Comparison of ENCODE assay signal across 16 cellular contexts in the genomic region with DNA sequence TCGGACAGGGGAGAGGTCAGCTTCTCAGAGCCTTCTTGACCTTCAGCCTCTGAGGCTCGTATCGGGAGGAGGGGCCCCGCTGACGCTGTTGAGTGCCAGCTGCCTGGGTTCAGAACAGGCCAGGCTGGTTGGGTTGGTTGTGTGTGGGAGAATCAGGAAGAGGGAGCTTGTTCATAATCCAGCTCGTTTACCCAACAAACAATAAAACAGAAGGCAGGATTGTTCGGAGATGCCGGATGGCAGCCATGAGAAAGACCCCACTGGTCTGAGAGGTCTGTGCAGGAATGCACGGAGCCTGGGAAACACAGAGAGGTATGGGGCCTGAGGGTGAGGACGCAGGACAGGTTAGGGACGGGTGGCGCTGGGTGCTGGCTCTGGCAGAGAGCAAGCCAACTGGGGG. TPM values are rescaled to one million over a fixed set of nuclear protein-coding genes. Genes with fewer than 3 reads are reported as not detected.
DNase-seq lines count a peak whose midpoint lies in the region; ATAC-seq, FAIRE-seq and TF ChIP-seq lines count a peak whose summit lies in the region.
"Had no signal": no experiment of that assay in that cellular context is flagged by ENCODE, and none has a peak within 500 bp of the region (broad histone marks: within the 10 kb centered on the region; RNA-seq: fewer than 3 reads in every experiment).

No MANE protein-coding gene starts in this region.

- peak overlapping the region; percentile 49 to 81 (median 78) for H3K27ac ChIP-seq in pancreas
- H3K27ac ChIP-seq: GM23248, left ventricle myocardium inferior, parathyroid adenoma had no signal

- peaks cover 0 to 17% (median 9%) of the 10 kb centered on the region in 3 donors for H3K4me1 ChIP-seq in pancreas
- H3K4me1 ChIP-seq: left ventricle myocardium inferior, parathyroid adenoma had no signal

- CTCF ChIA-PET in Calu3 (lab: Charles Lee), result interaction anchor here (0.7 to 1.7 kb wide), 5 partner anchors 15 to 165 kb away, joined by 3 to 12 read pairs (median 4); a partner anchor contains a TSS

- no peaks in the 10 kb centered on the region for H3K9me3 Mint-ChIP-seq in Calu3 (ENCODE audit: low read depth, unreplicated experiment)
- H3K9me3 Mint-ChIP-seq in activated T-helper 17 cell treated with anti-CD3 and anti-CD28 coated beads, Interleukin-2, amount 50 U/mL, for 72 hours, result no peaks in the 10 kb centered on the region
- H3K9me3 Mint-ChIP-seq in naive thymus-derived CD8-positive, alpha-beta T cell, result peaks cover 3 to 8% (median 5%) of the 10 kb centered on the region in 9 donors

- FAIRE-seq in pancreas (lab: Jason Lieb, UNC), result no peak

- ATAC-seq in pancreas (peak; percentile 86 to 92 (median 92)), GM21737 (IDR thresholded peaks at IDR 0.05; ENCODE audit: unreplicated experiment) (no peak)
- no peak for ATAC-seq in activated T-helper 17 cell treated with anti-CD3 and anti-CD28 coated beads, Interleukin-2, amount 50 U/mL, for 72 hours (replicated peaks)
- ATAC-seq in naive thymus-derived CD8-positive, alpha-beta T cell, result no peak
- ATAC-seq: activated CD4-positive, alpha-beta T cell treated with anti-CD3 and anti-CD28 coated beads for 36 hours had no signal

- H3K36me3 Mint-ChIP-seq in Calu3 (ENCODE audit: insufficient read depth, unreplicated experiment), result peaks cover 34% of the 10 kb centered on the region
- no peaks in the 10 kb centered on the region for H3K36me3 Mint-ChIP-seq in activated T-helper 17 cell treated with anti-CD3 and anti-CD28 coated beads, Interleukin-2, amount 50 U/mL, for 72 hours (ENCODE audit: low read depth)
- no peaks in the 10 kb centered on the region for H3K36me3 Mint-ChIP-seq in naive thymus-derived CD8-positive, alpha-beta T cell

- intact Hi-C loops in Calu3 (cut with micrococcal nuclease; ENCODE audit: unreplicated experiment) (loop anchor here (1.0 kb wide), 2 partner anchors 15 to 31 kb away; no protein-coding TSS in a partner anchor), pancreas (cut with DNase I) (no loop called here)

- POLR2A ChIA-PET in naive thymus-derived CD8-positive, alpha-beta T cell (lab: Charles Lee), result interaction anchor here (0.6 kb wide), 1 partner anchor 24 kb away, joined by 4 read pairs; no protein-coding TSS in a partner anchor

- no peaks in the 10 kb centered on the region for H3K36me3 ChIP-seq in pancreas
- H3K36me3 ChIP-seq: left ventricle myocardium inferior had no signal

- H3K4me3 ChIP-seq in pancreas, result peak overlapping the region in 2 of 4 donors; percentile 1 to 17
- H3K4me3 ChIP-seq: GM23248, left ventricle myocardium inferior had no signal

- no peaks in the 10 kb centered on the region for H3K27me3 Mint-ChIP-seq in Calu3 (ENCODE audit: unreplicated experiment)
- peaks cover 6% of the 10 kb centered on the region for H3K27me3 Mint-ChIP-seq in activated T-helper 17 cell treated with anti-CD3 and anti-CD28 coated beads, Interleukin-2, amount 50 U/mL, for 72 hours
- H3K27me3 Mint-ChIP-seq in naive thymus-derived CD8-positive, alpha-beta T cell, result peaks cover 5 to 21% (median 10%) of the 10 kb centered on the region in 5 donors

- peak overlapping the region; percentile 88 for H3K27ac Mint-ChIP-seq in Calu3 (ENCODE audit: unreplicated experiment)
- no peak overlapping the region for H3K27ac Mint-ChIP-seq in activated T-helper 17 cell treated with anti-CD3 and anti-CD28 coated beads, Interleukin-2, amount 50 U/mL, for 72 hours
- H3K27ac Mint-ChIP-seq in naive thymus-derived CD8-positive, alpha-beta T cell, result no peak overlapping the region
- H3K27ac Mint-ChIP-seq: activated CD4-positive, alpha-beta T cell treated with anti-CD3 and anti-CD28 coated beads for 36 hours had no signal

- BruUV-seq in Calu3 (replicated peaks; lab: Mats Ljungman, UMichigan), result no TSS peak

- H3K9me3 ChIP-seq in pancreas, result no peaks in the 10 kb centered on the region

- H3K4me3 Mint-ChIP-seq in Calu3 (ENCODE audit: low read depth, unreplicated experiment), result peak overlapping the region; percentile 70
- no peak overlapping the region for H3K4me3 Mint-ChIP-seq in activated T-helper 17 cell treated with anti-CD3 and anti-CD28 coated beads, Interleukin-2, amount 50 U/mL, for 72 hours
- no peak overlapping the region for H3K4me3 Mint-ChIP-seq in naive thymus-derived CD8-positive, alpha-beta T cell
- H3K4me3 Mint-ChIP-seq: activated CD4-positive, alpha-beta T cell treated with anti-CD3 and anti-CD28 coated beads for 36 hours had no signal

- 10 to 13% methylated on average over 12 of the region's 12 CpGs for WGBS in pancreas, 2 donors

- TF ChIP-seq CTCF in Calu3 (IDR thresholded peaks at IDR 0.05; ENCODE audit: unreplicated experiment) (no peak), pancreas (IDR thresholded peaks at IDR 0.05) (no peak)

- no peaks in the 10 kb centered on the region for H3K27me3 ChIP-seq in pancreas

- DNase-seq in Calu3, result peak; percentile 95
- DNase-seq in NCI-H526 (lab: John Stamatoyannopoulos, UW), result peak; percentile 12 to 71
- DNase-seq in islet precursor cell, result peak; percentile 91
- DNase-seq in pancreas, result peak; percentile 81 to 92 (median 86)
- no peak for DNase-seq in AG08395 (ENCODE audit: low spot score)
- DNase-seq in naive thymus-derived CD8-positive, alpha-beta T cell, result no peak
- DNase-seq: activated CD4-positive, alpha-beta T cell treated with anti-CD3 and anti-CD28 coated beads for 36 hours; activated T-cell treated with anti-CD3 and anti-CD28 coated beads, Interleukin-2, amount 50 U/mL, for 48 hours; GM23248; left ventricle myocardium inferior; NCI-H2107; stimulated activated CD8-positive, alpha-beta memory T cell treated with anti-CD3 and anti-CD28 coated beads, Interleukin-4, amount 100 ng/mL, for 48 hours had no signal

- H3K4me1 Mint-ChIP-seq in Calu3 (ENCODE audit: low read depth, unreplicated experiment), result peaks cover 58% of the 10 kb centered on the region
- no peaks in the 10 kb centered on the region for H3K4me1 Mint-ChIP-seq in activated T-helper 17 cell treated with anti-CD3 and anti-CD28 coated beads, Interleukin-2, amount 50 U/mL, for 72 hours
- no peaks in the 10 kb centered on the region for H3K4me1 Mint-ChIP-seq in naive thymus-derived CD8-positive, alpha-beta T cell
- H3K4me1 Mint-ChIP-seq: activated CD4-positive, alpha-beta T cell treated with anti-CD3 and anti-CD28 coated beads for 36 hours had no signal

RNA-seq across cellular contexts. Expression of a gene that starts 31.6 kb away (rescaled TPM):
- total RNA-seq in Calu3 (2022) (109 and 118 TPM in 2 replicates), pancreas (10 to 100 TPM; 25.9 to 44.9 (median 33.7) TPM)
- polyA plus RNA-seq in pancreas, result 10 to 100 TPM in 1 of 2 donors, 1 to 10 TPM in 1; 8.4 to 25.7 TPM
- total RNA-seq in activated T-helper 17 cell treated with anti-CD3 and anti-CD28 coated beads, Interleukin-2, amount 50 U/mL, for 72 hours, result not detected
- not detected for total RNA-seq in naive thymus-derived CD8-positive, alpha-beta T cell
- polyA plus RNA-seq in naive thymus-derived CD8-positive, alpha-beta T cell, result not detected
- total RNA-seq: activated CD4-positive, alpha-beta T cell treated with anti-CD3 and anti-CD28 coated beads for 36 hours; T-helper 1 cell treated with Interleukin-12 subunit alpha and Interleukin-12 subunit beta and Interleukin-4 antibody, amounts not matched to agents 30 ng/mL and 1 ng/mL, for 36 hours had no signal

Comparison
In these comparisons a context has a peak if more than half of its experiments do, and no peak if none do; other contexts are left out.
1. DNase-seq: peak in Calu3 (single experiment), NCI-H526 (2 of 2), islet precursor cell (single experiment) and pancreas (6 of 6); none in AG08395 (single experiment) and naive thymus-derived CD8-positive, alpha-beta T cell (0 of 10).
2. ATAC-seq: peak in pancreas (4 of 4); none in GM21737 (single experiment), activated T-helper 17 cell treated with anti-CD3 and anti-CD28 coated beads, Interleukin-2, amount 50 U/mL, for 72 hours (single experiment) and naive thymus-derived CD8-positive, alpha-beta T cell (0 of 2).
3. RNA of a gene that starts 31.6 kb away (total RNA-seq): 109 to 118 TPM in Calu3 and 25.9 to 44.9 TPM in pancreas; not detected in activated T-helper 17 cell treated with anti-CD3 and anti-CD28 coated beads, Interleukin-2, amount 50 U/mL, for 72 hours and not detected in naive thymus-derived CD8-positive, alpha-beta T cell; every median in the first group is over 10 times any median in the second.